9 cellular contexts compared by ENCODE assay signal in genomic region chr1:54884135-54884586, GRCh38. TPM values are rescaled to one million over a fixed set of nuclear protein-coding genes. Genes with fewer than 3 reads are reported as not detected.
DNase-seq lines count a peak whose midpoint lies in the region; ATAC-seq and TF ChIP-seq lines count a peak whose summit lies in the region.
"Had no signal": no experiment of that assay in that cellular context is flagged by ENCODE, and none has a peak within 500 bp of the region (broad histone marks: within the 10 kb centered on the region; RNA-seq: fewer than 3 reads in every experiment).

No MANE protein-coding gene starts in this region.

- peaks cover 0 to 3% (median 0%) of the 10 kb centered on the region in 3 donors for H3K27me3 ChIP-seq in stomach

- peaks cover 37 to 66% (median 57%) of the 10 kb centered on the region in 4 donors for H3K4me1 ChIP-seq in stomach

- H3K27ac ChIP-seq in VCaP: peak overlapping the region; percentile 88
- H3K27ac ChIP-seq in stomach: peak overlapping the region; percentile 18 to 94 (median 85)

- intact Hi-C loops in stomach (cut with DNase I; ENCODE audit: low total_unique reads) (no loop called here), Right ventricle myocardium inferior (cut with DNase I) (no loop called here)

- WGBS in stomach, 5 donors: 10 to 39% (median 23%) methylated on average over 3 of the region's 3 CpGs

- H3K4me3 ChIP-seq in stomach: no peak overlapping the region

- TF ChIP-seq CTCF in VCaP (conservative IDR thresholded peaks at IDR 0.05): no peak
- no peak for TF ChIP-seq CTCF in stomach (IDR thresholded peaks at IDR 0.05)
- TF ChIP-seq CTCF in GM20000 (IDR thresholded peaks at IDR 0.05; ENCODE audit: extremely low read depth, missing control alignments): no peak

- peaks cover 0 to 21% (median 10%) of the 10 kb centered on the region in 4 donors for H3K36me3 ChIP-seq in stomach

- DNase-seq in HCEC 1CT (peak; percentile 49), glomerular visceral epithelial cell (ENCODE audit: extremely low spot score) (peak; percentile 52), stomach (no peak), Right ventricle myocardium inferior (ENCODE audit: missing footprints) (no peak), GM20000 (ENCODE audit: low spot score) (no peak), AG08396 (ENCODE audit: low spot score) (no peak)
- DNase-seq: NCI-H748 treated with DMSO at 0.1 percent for 48 hours had no signal

- TF ChIP-seq POLR2A in stomach (IDR thresholded peaks at IDR 0.05): no peak

- no peak for TF ChIP-seq EP300 in stomach (IDR thresholded peaks at IDR 0.05)

- no peaks in the 10 kb centered on the region for H3K9me3 ChIP-seq in stomach

- ATAC-seq in Right ventricle myocardium inferior: no peak
- no peak for ATAC-seq in GM21723 (IDR thresholded peaks at IDR 0.05; ENCODE audit: unreplicated experiment)

RNA-seq across cellular contexts. Expression of gene DHCR24, which starts 2.8 kb away (rescaled TPM):
- total RNA-seq in stomach: 100 to 1,000 TPM in 1 of 5 donors, 10 to 100 TPM in 4; 25.7 to 347 (median 67.9) TPM
- polyA plus RNA-seq in stomach: 10 to 100 TPM; 20.0 to 77.5 (median 70.1) TPM
- 12.0 TPM for total RNA-seq in Right ventricle myocardium inferior

Comparison
In these comparisons a context has a peak if more than half of its experiments do, and no peak if none do; other contexts are left out.
1. DNase-seq: peak in HCEC 1CT (single experiment) and glomerular visceral epithelial cell (single experiment); none in stomach (single experiment), Right ventricle myocardium inferior (single experiment), GM20000 (single experiment) and AG08396 (single experiment).